Comparison of ENCODE assay signal across 1 cellular context in the genomic region with DNA sequence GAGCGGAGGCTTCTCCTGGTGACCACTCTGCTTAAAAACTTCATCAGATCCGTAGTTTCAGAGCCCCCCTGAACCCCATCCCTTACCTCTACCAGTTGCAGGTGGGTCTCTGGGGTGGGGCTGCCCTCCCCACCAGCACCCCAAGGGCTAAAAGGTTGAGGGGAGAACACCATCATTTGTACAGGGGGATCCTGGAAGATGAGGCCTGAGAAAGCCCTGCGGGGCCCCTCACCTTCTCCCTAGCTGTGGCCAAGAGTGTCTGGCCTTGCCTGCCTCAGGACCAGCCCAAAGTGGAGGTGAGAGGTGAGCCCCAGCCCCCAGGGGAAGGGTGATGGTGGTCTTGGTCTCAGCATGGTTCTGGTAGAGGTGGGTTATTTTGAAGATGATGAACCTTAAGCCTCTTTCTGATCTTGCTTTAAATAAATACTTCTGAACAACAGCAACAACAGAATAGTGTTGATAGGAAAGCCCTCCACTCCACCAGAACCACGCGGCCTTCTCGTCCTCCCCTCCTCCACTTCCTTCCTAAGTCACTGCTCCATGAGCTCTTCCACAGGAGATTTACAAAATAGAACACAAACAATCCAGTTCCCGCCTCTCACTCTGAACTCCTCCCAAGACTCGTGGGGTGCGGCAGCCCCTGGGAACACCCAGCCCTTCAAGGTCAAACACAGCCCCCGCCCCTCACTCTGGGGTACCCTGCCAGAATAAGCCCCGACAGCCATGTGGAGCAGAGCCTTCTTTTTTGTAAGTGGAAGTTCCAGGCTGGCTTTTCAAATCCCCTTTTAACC.
TF ChIP-seq lines count a peak whose summit lies in the region.

No MANE protein-coding gene starts in this region.

TF ChIP-seq in IMR-90, 13 proteins besides CTCF, POLR2A, EP300 and RAD21 (continued from another document):
- TF ChIP-seq, protein P1, sequence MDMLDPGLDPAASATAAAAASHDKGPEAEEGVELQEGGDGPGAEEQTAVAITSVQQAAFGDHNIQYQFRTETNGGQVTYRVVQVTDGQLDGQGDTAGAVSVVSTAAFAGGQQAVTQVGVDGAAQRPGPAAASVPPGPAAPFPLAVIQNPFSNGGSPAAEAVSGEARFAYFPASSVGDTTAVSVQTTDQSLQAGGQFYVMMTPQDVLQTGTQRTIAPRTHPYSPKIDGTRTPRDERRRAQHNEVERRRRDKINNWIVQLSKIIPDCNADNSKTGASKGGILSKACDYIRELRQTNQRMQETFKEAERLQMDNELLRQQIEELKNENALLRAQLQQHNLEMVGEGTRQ (IDR thresholded peaks at IDR 0.05; ENCODE audit: low read depth, low read length): no peak
- TF ChIP-seq FOS (IDR thresholded peaks at IDR 0.05; ENCODE audit: low read depth, low read length) (no peak), BHLHE40 (IDR thresholded peaks at IDR 0.05; ENCODE audit: low read depth, low read length) (no peak)
- TF ChIP-seq, protein P2, sequence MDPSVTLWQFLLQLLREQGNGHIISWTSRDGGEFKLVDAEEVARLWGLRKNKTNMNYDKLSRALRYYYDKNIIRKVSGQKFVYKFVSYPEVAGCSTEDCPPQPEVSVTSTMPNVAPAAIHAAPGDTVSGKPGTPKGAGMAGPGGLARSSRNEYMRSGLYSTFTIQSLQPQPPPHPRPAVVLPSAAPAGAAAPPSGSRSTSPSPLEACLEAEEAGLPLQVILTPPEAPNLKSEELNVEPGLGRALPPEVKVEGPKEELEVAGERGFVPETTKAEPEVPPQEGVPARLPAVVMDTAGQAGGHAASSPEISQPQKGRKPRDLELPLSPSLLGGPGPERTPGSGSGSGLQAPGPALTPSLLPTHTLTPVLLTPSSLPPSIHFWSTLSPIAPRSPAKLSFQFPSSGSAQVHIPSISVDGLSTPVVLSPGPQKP (IDR thresholded peaks at IDR 0.05; ENCODE audit: borderline replicate concordance, low read depth, low read length): no peak
